Comparison of ENCODE assay signal across 9 cellular contexts in the genomic region with DNA sequence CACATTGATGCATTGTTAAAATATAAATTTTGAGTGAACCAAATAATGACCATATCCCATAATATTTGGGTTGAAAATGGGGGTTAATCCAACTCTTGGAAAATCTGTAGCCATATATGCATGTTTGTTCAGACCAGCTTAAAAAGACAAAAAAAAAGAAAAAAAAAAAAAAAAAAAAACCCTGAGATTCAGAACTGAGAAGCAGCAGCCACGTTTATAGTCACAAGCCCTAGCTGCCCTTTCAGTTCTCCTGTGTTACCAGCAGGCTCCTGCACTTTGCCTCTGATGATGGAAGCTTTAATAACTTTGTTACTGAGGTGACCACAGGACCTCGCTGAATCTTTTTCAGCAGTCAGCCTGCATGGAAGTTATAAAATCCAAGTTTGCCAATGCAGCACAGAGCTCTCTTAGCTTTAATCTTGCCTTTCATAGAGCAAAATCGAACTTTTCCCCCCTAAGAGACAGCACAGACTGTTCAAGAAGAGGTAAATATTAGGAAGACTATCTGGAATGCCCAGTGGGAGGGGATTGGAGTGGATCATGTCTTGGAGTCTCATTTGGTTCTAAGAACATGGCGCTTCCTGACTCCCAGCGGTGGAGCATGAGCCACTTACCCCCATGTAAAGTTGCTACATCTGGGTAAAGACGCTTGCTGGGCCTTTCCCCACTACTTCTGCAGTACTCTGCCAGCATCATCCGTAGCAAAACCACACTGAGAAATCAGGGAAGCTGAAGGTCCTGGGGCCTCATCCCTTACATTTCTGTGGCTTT. TPM values are rescaled to one million over a fixed set of nuclear protein-coding genes. Genes with fewer than 3 reads are reported as not detected.
DNase-seq lines count a peak whose midpoint lies in the region; ATAC-seq and TF ChIP-seq lines count a peak whose summit lies in the region.
"Had no signal": no experiment of that assay in that cellular context is flagged by ENCODE, and none has a peak within 500 bp of the region (broad histone marks: within the 10 kb centered on the region; RNA-seq: fewer than 3 reads in every experiment).

No MANE protein-coding gene starts in this region.

- TF ChIP-seq CTCF in nephron (IDR thresholded peaks at IDR 0.05; ENCODE audit: unreplicated experiment in 3 of 3), result no peak

- DNase-seq in NCI-H69 (lab: John Stamatoyannopoulos, UW) (peak; percentile 13), left lobe of liver (ENCODE audit: low spot score) (no peak), kidney tubule cell (ENCODE audit: low spot score) (no peak), retina (no peak), SHP77 (lab: John Stamatoyannopoulos, UW) (no peak)
- DNase-seq: psoas muscle had no signal

- peaks cover 12% of the 10 kb centered on the region for H3K36me3 Mint-ChIP-seq in nephron (ENCODE audit: low read depth)

- H3K9me3 Mint-ChIP-seq in nephron, result no peaks in the 10 kb centered on the region

- no peaks in the 10 kb centered on the region for H3K27me3 Mint-ChIP-seq in nephron (ENCODE audit: low read depth)

- H3K4me1 Mint-ChIP-seq in nephron, result peaks cover 21% of the 10 kb centered on the region

- peak; percentile 61 for ATAC-seq in GM18502 (IDR thresholded peaks at IDR 0.05; ENCODE audit: poor library complexity, unreplicated experiment)
- ATAC-seq in GM21737 (IDR thresholded peaks at IDR 0.05; ENCODE audit: unreplicated experiment), result peak; percentile 48
- no peak for ATAC-seq in left lobe of liver

- H3K27ac Mint-ChIP-seq in nephron, result peak overlapping the region; percentile 15 to 80 (median 49)

- no peak overlapping the region for H3K4me3 Mint-ChIP-seq in nephron

RNA-seq across cellular contexts. Expression of a gene that starts 20.6 kb away (rescaled TPM):
- total RNA-seq in left lobe of liver, result 4.3 TPM
